Comparison of ENCODE assay signal across 30 cellular contexts in genomic region chr4:143643399-143643798, GRCh38. TPM values are rescaled to one million over a fixed set of nuclear protein-coding genes. Genes with fewer than 3 reads are reported as not detected.
"Had no signal": no experiment of that assay in that cellular context is flagged by ENCODE, and none has a peak within 500 bp of the region (broad histone marks: within the 10 kb centered on the region; RNA-seq: fewer than 3 reads in every experiment).

No MANE protein-coding gene starts in this region.

- H3K27ac ChIP-seq: RWPE1 had no signal

- H3K9me3 ChIP-seq: MG63, SK-N-SH had no signal

- FAIRE-seq: HepG2 had no signal

- H3K9ac ChIP-seq: SK-N-SH had no signal

- ATAC-seq: HepG2, Panc1, PC-3, T-cell had no signal

- H3K27me3 ChIP-seq: MG63 had no signal

- DNase-seq: IMR-90; Karpas-422; KG1; MG63; NCI-H1092; NCI-H1105 treated with DMSO at 0.1 percent for 48 hours; NCI-H1417 treated with DMSO at 0.1 percent for 48 hours; NCI-H146; NCI-H1694 treated with DMSO at 0.1 percent for 48 hours; NCI-H1930; NCI-H2081 treated with DMSO at 0.1 percent for 48 hours; NCI-H2171; NCI-H226; NCI-H446; NCI-H510A; NCI-H524 treated with DMSO at 0.1 percent for 48 hours; NCI-H69; NCI-H774; NK-92 treated with Interleukin-12 subunit alpha and Interleukin-12 subunit beta, amount 100 ng/mL, for 24 hours; PC-3; SHP77; SK-N-SH; SW 1271; T-cell had no signal

- H3K36me3 ChIP-seq: MG63 had no signal

- H3K4me2 ChIP-seq: SK-N-SH had no signal

- H3K4me3 ChIP-seq: MG63 had no signal

RNA-seq across cellular contexts. Expression of gene FREM3, which starts 57.1 kb away (rescaled TPM):
- total RNA-seq: HepG2, HT1080, IMR-90, OCI-LY7, PC-3, SK-MEL-5 had no signal
